ENCODE assay signal across 1 cellular context in the genomic region with DNA sequence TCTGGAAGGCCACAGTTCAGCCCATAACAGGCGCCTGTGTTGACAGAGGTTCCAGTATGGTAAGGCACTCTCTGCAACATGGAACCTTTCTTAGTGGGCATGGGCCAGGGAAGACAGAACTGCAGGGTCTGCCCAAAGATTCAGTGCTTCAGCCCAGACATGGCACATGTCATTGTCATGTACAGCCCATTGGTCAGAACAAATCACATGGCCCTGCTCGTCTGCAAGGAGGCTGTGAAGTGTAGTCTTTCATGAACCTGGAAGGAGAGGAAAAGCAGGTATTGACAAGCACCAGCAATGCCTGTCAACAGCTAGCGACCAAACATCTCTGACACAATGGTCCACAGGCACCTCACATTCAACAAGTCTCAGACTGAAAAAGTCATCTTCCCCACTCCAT.
TF ChIP-seq lines count a peak whose summit lies in the region.

No MANE protein-coding gene starts in this region.

TF ChIP-seq in K562, 482 proteins besides CTCF, POLR2A, EP300 and RAD21 (continued from another document):
- TF ChIP-seq, protein P1, sequence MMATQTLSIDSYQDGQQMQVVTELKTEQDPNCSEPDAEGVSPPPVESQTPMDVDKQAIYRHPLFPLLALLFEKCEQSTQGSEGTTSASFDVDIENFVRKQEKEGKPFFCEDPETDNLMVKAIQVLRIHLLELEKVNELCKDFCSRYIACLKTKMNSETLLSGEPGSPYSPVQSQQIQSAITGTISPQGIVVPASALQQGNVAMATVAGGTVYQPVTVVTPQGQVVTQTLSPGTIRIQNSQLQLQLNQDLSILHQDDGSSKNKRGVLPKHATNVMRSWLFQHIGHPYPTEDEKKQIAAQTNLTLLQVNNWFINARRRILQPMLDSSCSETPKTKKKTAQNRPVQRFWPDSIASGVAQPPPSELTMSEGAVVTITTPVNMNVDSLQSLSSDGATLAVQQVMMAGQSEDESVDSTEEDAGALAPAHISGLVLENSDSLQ (IDR thresholded peaks at IDR 0.05), result no peak
- TF ChIP-seq C11orf30 (IDR thresholded peaks at IDR 0.05; ENCODE audit: low read depth) (no peak), HMGN3 (IDR thresholded peaks at IDR 0.05; ENCODE audit: borderline replicate concordance, extremely low read depth, insufficient read length, low read depth, low read length) (no peak), FOS (IDR thresholded peaks at IDR 0.05; ENCODE audit: extremely low read depth, insufficient read length) (no peak), IFI16 (CRISPR knock-in tag; IDR thresholded peaks at IDR 0.05) (no peak), TEAD2 (tag; IDR thresholded peaks at IDR 0.05) (no peak)
- TF ChIP-seq, protein P2, sequence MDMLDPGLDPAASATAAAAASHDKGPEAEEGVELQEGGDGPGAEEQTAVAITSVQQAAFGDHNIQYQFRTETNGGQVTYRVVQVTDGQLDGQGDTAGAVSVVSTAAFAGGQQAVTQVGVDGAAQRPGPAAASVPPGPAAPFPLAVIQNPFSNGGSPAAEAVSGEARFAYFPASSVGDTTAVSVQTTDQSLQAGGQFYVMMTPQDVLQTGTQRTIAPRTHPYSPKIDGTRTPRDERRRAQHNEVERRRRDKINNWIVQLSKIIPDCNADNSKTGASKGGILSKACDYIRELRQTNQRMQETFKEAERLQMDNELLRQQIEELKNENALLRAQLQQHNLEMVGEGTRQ (CRISPR knock-in tag; IDR thresholded peaks at IDR 0.05), result peak; percentile 40; the same call in 1 of the 2 replicates
- TF ChIP-seq, protein P3, sequence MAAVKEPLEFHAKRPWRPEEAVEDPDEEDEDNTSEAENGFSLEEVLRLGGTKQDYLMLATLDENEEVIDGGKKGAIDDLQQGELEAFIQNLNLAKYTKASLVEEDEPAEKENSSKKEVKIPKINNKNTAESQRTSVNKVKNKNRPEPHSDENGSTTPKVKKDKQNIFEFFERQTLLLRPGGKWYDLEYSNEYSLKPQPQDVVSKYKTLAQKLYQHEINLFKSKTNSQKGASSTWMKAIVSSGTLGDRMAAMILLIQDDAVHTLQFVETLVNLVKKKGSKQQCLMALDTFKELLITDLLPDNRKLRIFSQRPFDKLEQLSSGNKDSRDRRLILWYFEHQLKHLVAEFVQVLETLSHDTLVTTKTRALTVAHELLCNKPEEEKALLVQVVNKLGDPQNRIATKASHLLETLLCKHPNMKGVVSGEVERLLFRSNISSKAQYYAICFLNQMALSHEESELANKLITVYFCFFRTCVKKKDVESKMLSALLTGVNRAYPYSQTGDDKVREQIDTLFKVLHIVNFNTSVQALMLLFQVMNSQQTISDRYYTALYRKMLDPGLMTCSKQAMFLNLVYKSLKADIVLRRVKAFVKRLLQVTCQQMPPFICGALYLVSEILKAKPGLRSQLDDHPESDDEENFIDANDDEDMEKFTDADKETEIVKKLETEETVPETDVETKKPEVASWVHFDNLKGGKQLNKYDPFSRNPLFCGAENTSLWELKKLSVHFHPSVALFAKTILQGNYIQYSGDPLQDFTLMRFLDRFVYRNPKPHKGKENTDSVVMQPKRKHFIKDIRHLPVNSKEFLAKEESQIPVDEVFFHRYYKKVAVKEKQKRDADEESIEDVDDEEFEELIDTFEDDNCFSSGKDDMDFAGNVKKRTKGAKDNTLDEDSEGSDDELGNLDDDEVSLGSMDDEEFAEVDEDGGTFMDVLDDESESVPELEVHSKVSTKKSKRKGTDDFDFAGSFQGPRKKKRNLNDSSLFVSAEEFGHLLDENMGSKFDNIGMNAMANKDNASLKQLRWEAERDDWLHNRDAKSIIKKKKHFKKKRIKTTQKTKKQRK (IDR thresholded peaks at IDR 0.05; ENCODE audit: borderline replicate concordance, low read depth, low read length), result no peak
- TF ChIP-seq, protein P4, sequence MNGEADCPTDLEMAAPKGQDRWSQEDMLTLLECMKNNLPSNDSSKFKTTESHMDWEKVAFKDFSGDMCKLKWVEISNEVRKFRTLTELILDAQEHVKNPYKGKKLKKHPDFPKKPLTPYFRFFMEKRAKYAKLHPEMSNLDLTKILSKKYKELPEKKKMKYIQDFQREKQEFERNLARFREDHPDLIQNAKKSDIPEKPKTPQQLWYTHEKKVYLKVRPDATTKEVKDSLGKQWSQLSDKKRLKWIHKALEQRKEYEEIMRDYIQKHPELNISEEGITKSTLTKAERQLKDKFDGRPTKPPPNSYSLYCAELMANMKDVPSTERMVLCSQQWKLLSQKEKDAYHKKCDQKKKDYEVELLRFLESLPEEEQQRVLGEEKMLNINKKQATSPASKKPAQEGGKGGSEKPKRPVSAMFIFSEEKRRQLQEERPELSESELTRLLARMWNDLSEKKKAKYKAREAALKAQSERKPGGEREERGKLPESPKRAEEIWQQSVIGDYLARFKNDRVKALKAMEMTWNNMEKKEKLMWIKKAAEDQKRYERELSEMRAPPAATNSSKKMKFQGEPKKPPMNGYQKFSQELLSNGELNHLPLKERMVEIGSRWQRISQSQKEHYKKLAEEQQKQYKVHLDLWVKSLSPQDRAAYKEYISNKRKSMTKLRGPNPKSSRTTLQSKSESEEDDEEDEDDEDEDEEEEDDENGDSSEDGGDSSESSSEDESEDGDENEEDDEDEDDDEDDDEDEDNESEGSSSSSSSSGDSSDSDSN (IDR thresholded peaks at IDR 0.05; ENCODE audit: borderline replicate concordance in 1 of 2, low read depth in 2 of 2, low read length in 2 of 2), result no peak
- TF ChIP-seq, protein P5, sequence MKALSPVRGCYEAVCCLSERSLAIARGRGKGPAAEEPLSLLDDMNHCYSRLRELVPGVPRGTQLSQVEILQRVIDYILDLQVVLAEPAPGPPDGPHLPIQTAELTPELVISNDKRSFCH (CRISPR knock-in tag; IDR thresholded peaks at IDR 0.05), result no peak
- TF ChIP-seq, protein P5 (tag; IDR thresholded peaks at IDR 0.05), result no peak
- TF ChIP-seq, protein P6, sequence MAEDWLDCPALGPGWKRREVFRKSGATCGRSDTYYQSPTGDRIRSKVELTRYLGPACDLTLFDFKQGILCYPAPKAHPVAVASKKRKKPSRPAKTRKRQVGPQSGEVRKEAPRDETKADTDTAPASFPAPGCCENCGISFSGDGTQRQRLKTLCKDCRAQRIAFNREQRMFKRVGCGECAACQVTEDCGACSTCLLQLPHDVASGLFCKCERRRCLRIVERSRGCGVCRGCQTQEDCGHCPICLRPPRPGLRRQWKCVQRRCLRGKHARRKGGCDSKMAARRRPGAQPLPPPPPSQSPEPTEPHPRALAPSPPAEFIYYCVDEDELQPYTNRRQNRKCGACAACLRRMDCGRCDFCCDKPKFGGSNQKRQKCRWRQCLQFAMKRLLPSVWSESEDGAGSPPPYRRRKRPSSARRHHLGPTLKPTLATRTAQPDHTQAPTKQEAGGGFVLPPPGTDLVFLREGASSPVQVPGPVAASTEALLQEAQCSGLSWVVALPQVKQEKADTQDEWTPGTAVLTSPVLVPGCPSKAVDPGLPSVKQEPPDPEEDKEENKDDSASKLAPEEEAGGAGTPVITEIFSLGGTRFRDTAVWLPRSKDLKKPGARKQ (CRISPR knock-in tag; IDR thresholded peaks at IDR 0.05), result no peak
- TF ChIP-seq, protein P7, sequence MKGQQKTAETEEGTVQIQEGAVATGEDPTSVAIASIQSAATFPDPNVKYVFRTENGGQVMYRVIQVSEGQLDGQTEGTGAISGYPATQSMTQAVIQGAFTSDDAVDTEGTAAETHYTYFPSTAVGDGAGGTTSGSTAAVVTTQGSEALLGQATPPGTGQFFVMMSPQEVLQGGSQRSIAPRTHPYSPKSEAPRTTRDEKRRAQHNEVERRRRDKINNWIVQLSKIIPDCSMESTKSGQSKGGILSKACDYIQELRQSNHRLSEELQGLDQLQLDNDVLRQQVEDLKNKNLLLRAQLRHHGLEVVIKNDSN (CRISPR knock-in tag; IDR thresholded peaks at IDR 0.05), result peak; percentile 67
TF ChIP-seq in K562: peak in this region for 3.
